In genomic region chr1:227447531-227447990, GRCh38 we compare ENCODE assay signal across 9 cellular contexts.
DNase-seq lines count a peak whose midpoint lies in the region; ATAC-seq, FAIRE-seq and TF ChIP-seq lines count a peak whose summit lies in the region.
"Had no signal": no experiment of that assay in that cellular context is flagged by ENCODE, and none has a peak within 500 bp of the region (broad histone marks: within the 10 kb centered on the region; RNA-seq: fewer than 3 reads in every experiment).

No MANE protein-coding gene starts in this region.

- no peak for TF ChIP-seq POLR2A in gastroesophageal sphincter (IDR thresholded peaks at IDR 0.05)

- no peak overlapping the region for H3K14ac ChIP-seq in trophoblast cell (ENCODE audit: low read length)

- ATAC-seq in SK-N-SH treated with all-trans-retinoic acid at 6 μM for 48 hours: peak; percentile 34; the same call in 1 of the 3 replicates
- no peak for ATAC-seq in gastroesophageal sphincter

- WGBS in gastroesophageal sphincter (ENCODE audit: low coverage in 1 of 2), 2 donors: no CpG with 5 or more reads among the region's 25 CpGs
- no CpG with 5 or more reads among the region's 25 CpGs for WGBS in trophoblast cell (ENCODE audit: extremely low coverage, insufficient coverage, insufficient read length)

- H3K36me3 ChIP-seq in gastroesophageal sphincter (no peaks in the 10 kb centered on the region), trophoblast cell (ENCODE audit: control insufficient read depth in 1 of 2, insufficient read depth in 2 of 2, low read length in 2 of 2) (no peaks in the 10 kb centered on the region)

- no peak overlapping the region for H4K12ac ChIP-seq in trophoblast cell (ENCODE audit: low read depth, low read length)

- H3K9me3 Mint-ChIP-seq in activated T-helper 1 cell treated with anti-CD3 and anti-CD28 coated beads, Interleukin-12 subunit alpha, Interleukin-12 subunit beta, Interleukin-2, Interleukin-4 antibody, amounts not matched to agents 30 ng/mL and 10 ng/mL and 1 ng/mL, durations not matched to agents 14 hours and 24 hours and 36 hours: no peaks in the 10 kb centered on the region
- H3K9me3 Mint-ChIP-seq: activated CD4-positive, alpha-beta memory T cell treated with anti-CD3 and anti-CD28 coated beads, Interleukin-2, amount 10 ng/mL, durations not matched to agents 7 days and 5 days had no signal

- no peak overlapping the region for H2AK5ac ChIP-seq in trophoblast cell (ENCODE audit: low read length)

- DNase-seq in D341Med (ENCODE audit: low spot score): peak; percentile 57
- peak; percentile 40 to 63 for DNase-seq in trophoblast cell
- DNase-seq in activated T-helper 1 cell treated with anti-CD3 and anti-CD28 coated beads, Interleukin-12 subunit alpha, Interleukin-12 subunit beta, Interleukin-2, Interleukin-4 antibody, amounts not matched to agents 30 ng/mL and 10 ng/mL and 1 ng/mL, durations not matched to agents 14 hours and 24 hours and 36 hours (ENCODE audit: low spot score): no peak
- DNase-seq in NK-92 (lab: John Stamatoyannopoulos, UW; ENCODE audit: unreplicated experiment): no peak
- no peak for DNase-seq in RCC 7860 (ENCODE audit: low spot score)
- no peak for DNase-seq in cortex of kidney (lab: John Stamatoyannopoulos, UW)
- DNase-seq: activated CD4-positive, alpha-beta memory T cell treated with anti-CD3 and anti-CD28 coated beads, Interleukin-2, amount 10 ng/mL, durations not matched to agents 7 days and 5 days had no signal

- H3K27me3 ChIP-seq in gastroesophageal sphincter: peaks cover 29% of the 10 kb centered on the region
- H3K27me3 ChIP-seq in trophoblast cell (ENCODE audit: insufficient read depth, low read length): no peaks in the 10 kb centered on the region

- no peaks in the 10 kb centered on the region for H3K4me1 ChIP-seq in gastroesophageal sphincter
- H3K4me1 ChIP-seq in trophoblast cell (ENCODE audit: control insufficient read depth in 1 of 2, insufficient read depth in 2 of 2, low read length in 2 of 2): peaks cover 0 to 6% of the 10 kb centered on the region in 2 experiments

- no peaks in the 10 kb centered on the region for H3K79me2 ChIP-seq in trophoblast cell (ENCODE audit: control insufficient read depth, insufficient read depth, low read length, poor library complexity)

- H3K4ac ChIP-seq in trophoblast cell (ENCODE audit: low read depth, low read length): no peak overlapping the region

- H3K4me1 Mint-ChIP-seq in activated T-helper 1 cell treated with anti-CD3 and anti-CD28 coated beads, Interleukin-12 subunit alpha, Interleukin-12 subunit beta, Interleukin-2, Interleukin-4 antibody, amounts not matched to agents 30 ng/mL and 10 ng/mL and 1 ng/mL, durations not matched to agents 14 hours and 24 hours and 36 hours (ENCODE audit: low read depth): no peaks in the 10 kb centered on the region
- H3K4me1 Mint-ChIP-seq: activated CD4-positive, alpha-beta memory T cell treated with anti-CD3 and anti-CD28 coated beads, Interleukin-2, amount 10 ng/mL, durations not matched to agents 7 days and 5 days had no signal

- no peak overlapping the region for H2BK12ac ChIP-seq in trophoblast cell (ENCODE audit: low read length)

- peak overlapping the region in 1 of 4 donors; percentile 35 for H3K27ac ChIP-seq in gastroesophageal sphincter
- H3K27ac ChIP-seq in trophoblast cell (ENCODE audit: low read depth, low read length): no peak overlapping the region

- H3K18ac ChIP-seq in trophoblast cell (ENCODE audit: low read length): no peak overlapping the region

- no peak overlapping the region for H2BK5ac ChIP-seq in trophoblast cell (ENCODE audit: low read depth, low read length, poor library complexity)

- H3K27ac Mint-ChIP-seq in activated T-helper 1 cell treated with anti-CD3 and anti-CD28 coated beads, Interleukin-12 subunit alpha, Interleukin-12 subunit beta, Interleukin-2, Interleukin-4 antibody, amounts not matched to agents 30 ng/mL and 10 ng/mL and 1 ng/mL, durations not matched to agents 14 hours and 24 hours and 36 hours: no peak overlapping the region
- H3K27ac Mint-ChIP-seq: activated CD4-positive, alpha-beta memory T cell treated with anti-CD3 and anti-CD28 coated beads, Interleukin-2, amount 10 ng/mL, durations not matched to agents 7 days and 5 days had no signal

- peak overlapping the region in 1 of 2 donors; percentile 14 for H3K4me3 ChIP-seq in gastroesophageal sphincter
- H3K4me3 ChIP-seq in trophoblast cell (ENCODE audit: low read depth, low read length): no peak overlapping the region

- peaks cover 4% of the 10 kb centered on the region for H3K27me3 Mint-ChIP-seq in activated T-helper 1 cell treated with anti-CD3 and anti-CD28 coated beads, Interleukin-12 subunit alpha, Interleukin-12 subunit beta, Interleukin-2, Interleukin-4 antibody, amounts not matched to agents 30 ng/mL and 10 ng/mL and 1 ng/mL, durations not matched to agents 14 hours and 24 hours and 36 hours (ENCODE audit: insufficient read depth)

- no peak for FAIRE-seq in RCC 7860 (lab: Jason Lieb, UNC)

- no peaks in the 10 kb centered on the region for H3K36me3 Mint-ChIP-seq in activated T-helper 1 cell treated with anti-CD3 and anti-CD28 coated beads, Interleukin-12 subunit alpha, Interleukin-12 subunit beta, Interleukin-2, Interleukin-4 antibody, amounts not matched to agents 30 ng/mL and 10 ng/mL and 1 ng/mL, durations not matched to agents 14 hours and 24 hours and 36 hours (ENCODE audit: low read depth)

- H4K8ac ChIP-seq in trophoblast cell (ENCODE audit: low read depth, low read length): no peak overlapping the region

- H3K9ac ChIP-seq in trophoblast cell (ENCODE audit: low read length): no peak overlapping the region

- no peak overlapping the region for H2AFZ ChIP-seq in trophoblast cell (ENCODE audit: insufficient read depth, low read length, poor library complexity)

- no peak overlapping the region for H4K91ac ChIP-seq in trophoblast cell (ENCODE audit: low read depth, low read length)

- no peak overlapping the region for H3K4me3 Mint-ChIP-seq in activated T-helper 1 cell treated with anti-CD3 and anti-CD28 coated beads, Interleukin-12 subunit alpha, Interleukin-12 subunit beta, Interleukin-2, Interleukin-4 antibody, amounts not matched to agents 30 ng/mL and 10 ng/mL and 1 ng/mL, durations not matched to agents 14 hours and 24 hours and 36 hours
- H3K4me3 Mint-ChIP-seq: activated CD4-positive, alpha-beta memory T cell treated with anti-CD3 and anti-CD28 coated beads, Interleukin-2, amount 10 ng/mL, durations not matched to agents 7 days and 5 days had no signal

- no peak overlapping the region for H3K4me2 ChIP-seq in trophoblast cell (ENCODE audit: low read length)

- no peak for TF ChIP-seq EP300 in gastroesophageal sphincter (IDR thresholded peaks at IDR 0.05)

- TF ChIP-seq CTCF in gastroesophageal sphincter (IDR thresholded peaks at IDR 0.05): peak; percentile 17 to 70 (median 34)

- H3K23ac ChIP-seq in trophoblast cell (ENCODE audit: low read length): no peak overlapping the region

- no peak overlapping the region for H2BK120ac ChIP-seq in trophoblast cell (ENCODE audit: insufficient read depth, low read length, poor library complexity)

- no peaks in the 10 kb centered on the region for H3K79me1 ChIP-seq in trophoblast cell (ENCODE audit: low read length)

- intact Hi-C loops in activated T-helper 1 cell treated with anti-CD3 and anti-CD28 coated beads, Interleukin-12 subunit alpha, Interleukin-12 subunit beta, Interleukin-2, Interleukin-4 antibody, amounts not matched to agents 30 ng/mL and 10 ng/mL and 1 ng/mL, durations not matched to agents 14 hours and 24 hours and 36 hours (cut with micrococcal nuclease): no loop called here

- H3K9me3 ChIP-seq in gastroesophageal sphincter (no peaks in the 10 kb centered on the region), trophoblast cell (ENCODE audit: insufficient read depth, low read depth, low read length) (peaks cover 2% of the 10 kb centered on the region)

TF ChIP-seq in SK-N-SH treated with all-trans-retinoic acid at 6 μM for 48 hours, 23 proteins besides CTCF, POLR2A, EP300 and RAD21 (continues in another document):
- TF ChIP-seq BACH2 (CRISPR knock-in tag; IDR thresholded peaks at IDR 0.05; ENCODE audit: borderline replicate concordance) (no peak), ZNF8 (CRISPR knock-in tag; IDR thresholded peaks at IDR 0.05) (no peak), RARB (CRISPR knock-in tag; IDR thresholded peaks at IDR 0.05) (no peak), ARNTL (CRISPR knock-in tag; IDR thresholded peaks at IDR 0.05; ENCODE audit: borderline replicate concordance, low read depth) (no peak), PATZ1 (CRISPR knock-in tag; IDR thresholded peaks at IDR 0.05; ENCODE audit: borderline replicate concordance) (no peak), ISL1 (CRISPR knock-in tag; IDR thresholded peaks at IDR 0.05) (no peak), SNAI2 (CRISPR knock-in tag; IDR thresholded peaks at IDR 0.05) (no peak), PPARA (CRISPR knock-in tag; IDR thresholded peaks at IDR 0.05; ENCODE audit: borderline replicate concordance) (no peak), ZNF565 (CRISPR knock-in tag; conservative IDR thresholded peaks at IDR 0.05; ENCODE audit: low read depth) (no peak), ESRRG (CRISPR knock-in tag; IDR thresholded peaks at IDR 0.05) (no peak), CREB5 (CRISPR knock-in tag; IDR thresholded peaks at IDR 0.05; ENCODE audit: low read depth) (no peak)

Comparison
In these comparisons a context has a peak if more than half of its experiments do, and no peak if none do; other contexts are left out.
1. DNase-seq: peak in D341Med (single experiment) and trophoblast cell (2 of 2); none in activated T-helper 1 cell treated with anti-CD3 and anti-CD28 coated beads, Interleukin-12 subunit alpha, Interleukin-12 subunit beta, Interleukin-2, Interleukin-4 antibody, amounts not matched to agents 30 ng/mL and 10 ng/mL and 1 ng/mL, durations not matched to agents 14 hours and 24 hours and 36 hours (single experiment), NK-92 (single experiment), RCC 7860 (single experiment) and cortex of kidney (single experiment).